Comparison of ENCODE assay signal across 24 cellular contexts in genomic region chr10:113283189-113283588, GRCh38.
DNase-seq lines count a peak whose midpoint lies in the region; ATAC-seq and TF ChIP-seq lines count a peak whose summit lies in the region.
"Had no signal": no experiment of that assay in that cellular context is flagged by ENCODE, and none has a peak within 500 bp of the region (broad histone marks: within the 10 kb centered on the region; RNA-seq: fewer than 3 reads in every experiment).

No MANE protein-coding gene starts in this region.

- no peaks in the 10 kb centered on the region for H3K9me2 ChIP-seq in SK-N-SH

- H3K36me3 Mint-ChIP-seq in WTC11 = no peaks in the 10 kb centered on the region
- H3K36me3 Mint-ChIP-seq: activated CD4-positive, alpha-beta memory T cell treated with anti-CD3 and anti-CD28 coated beads for 36 hours; immature natural killer cell had no signal

- H3K4me2 ChIP-seq in SK-N-SH = no peak overlapping the region

- H3K27ac ChIP-seq in SK-N-SH (ENCODE audit: low read depth in 2 of 2, low read length in 1 of 2) = no peak overlapping the region

- H3K27ac Mint-ChIP-seq in WTC11 = no peak overlapping the region
- H3K27ac Mint-ChIP-seq: activated CD4-positive, alpha-beta memory T cell treated with anti-CD3 and anti-CD28 coated beads for 36 hours; effector memory CD8-positive, alpha-beta T cell; immature natural killer cell had no signal

- H3K36me3 ChIP-seq in SK-N-SH (replicated peaks in 1 of 2; ENCODE audit: control insufficient read depth in 1 of 2, insufficient read depth in 2 of 2, low read length in 1 of 2) = no peaks in the 10 kb centered on the region
- H3K36me3 ChIP-seq: tibial artery had no signal

- ATAC-seq in SK-N-SH treated with all-trans-retinoic acid at 6 μM for 48 hours = 0 out of 3 replicates have a peak, but pooled peaks have one; percentile 26
- peak; percentile 70 for ATAC-seq in WTC11
- peak; percentile 77 for ATAC-seq in left lobe of liver
- ATAC-seq in GM19324 (IDR thresholded peaks at IDR 0.05; ENCODE audit: low FRiP score, unreplicated experiment) = no peak
- ATAC-seq in HG02884 (IDR thresholded peaks at IDR 0.05; ENCODE audit: unreplicated experiment) = no peak
- ATAC-seq: effector memory CD8-positive, alpha-beta T cell had no signal

- no peak overlapping the region for H3K9ac ChIP-seq in SK-N-SH

- TF ChIP-seq CTCF in SK-N-SH (IDR thresholded peaks at IDR 0.05) = no peak
- no peak for TF ChIP-seq CTCF in WTC11 (IDR thresholded peaks at IDR 0.05)

- no peaks in the 10 kb centered on the region for H3F3A ChIP-seq in SK-N-SH (replicated peaks; ENCODE audit: insufficient read depth)

- H4K20me1 ChIP-seq in SK-N-SH (ENCODE audit: insufficient read depth) = no peaks in the 10 kb centered on the region

- no peak overlapping the region for H3K4me3 Mint-ChIP-seq in WTC11
- H3K4me3 Mint-ChIP-seq: activated CD4-positive, alpha-beta memory T cell treated with anti-CD3 and anti-CD28 coated beads for 36 hours; central memory CD8-positive, alpha-beta T cell; effector memory CD8-positive, alpha-beta T cell; immature natural killer cell had no signal

- no peaks in the 10 kb centered on the region for H3K9me3 Mint-ChIP-seq in WTC11
- H3K9me3 Mint-ChIP-seq: activated CD4-positive, alpha-beta memory T cell treated with anti-CD3 and anti-CD28 coated beads for 36 hours; central memory CD8-positive, alpha-beta T cell; effector memory CD8-positive, alpha-beta T cell had no signal

- no peaks in the 10 kb centered on the region for H3K27me3 Mint-ChIP-seq in WTC11 (ENCODE audit: low read depth)
- H3K27me3 Mint-ChIP-seq: activated CD4-positive, alpha-beta memory T cell treated with anti-CD3 and anti-CD28 coated beads for 36 hours; central memory CD8-positive, alpha-beta T cell had no signal

- POLR2A ChIA-PET in SK-N-SH (lab: Yijun Ruan, JAX) (no interaction called here), WTC11 (lab: Charles Lee) (no interaction called here)

- H3K4me1 ChIP-seq in SK-N-SH (ENCODE audit: control insufficient read depth in 1 of 2, insufficient read depth in 2 of 2, low read depth in 1 of 2, low read length in 1 of 2) = no peaks in the 10 kb centered on the region; a peak in 1 of 4 replicates

- no peaks in the 10 kb centered on the region for H3K79me2 ChIP-seq in SK-N-SH (ENCODE audit: insufficient read depth)

- H3K4me3 ChIP-seq in SK-N-SH (ENCODE audit: low read depth in 2 of 2, low read length in 1 of 2) = no peak overlapping the region
- H3K4me3 ChIP-seq: tibial artery had no signal

- TF ChIP-seq EP300 in SK-N-SH (IDR thresholded peaks at IDR 0.05; ENCODE audit: borderline replicate concordance in 1 of 2, low read depth in 1 of 2, low read length in 1 of 2) = no peak

- CTCF ChIA-PET in SK-N-SH (lab: Yijun Ruan, JAX) = interaction anchor here (0.6 to 1.6 kb wide), 3 partner anchors 77 to 280 kb away, joined by 3 to 4 read pairs (median 3); no protein-coding TSS in a partner anchor
- CTCF ChIA-PET in WTC11 (lab: Charles Lee) = interaction anchor here (0.5 to 1.4 kb wide), 4 partner anchors 10 to 81 kb away, joined by 3 read pairs; no protein-coding TSS in a partner anchor

- H3K4me1 Mint-ChIP-seq in WTC11 = no peaks in the 10 kb centered on the region
- H3K4me1 Mint-ChIP-seq: central memory CD8-positive, alpha-beta T cell; immature natural killer cell had no signal

- whole genome bisulfite sequencing in SK-N-SH (ENCODE audit: low lambda C conversion rate) = 76% methylated on average over 5 of the region's 5 CpGs

- H2AFZ ChIP-seq in SK-N-SH (ENCODE audit: low read depth) = no peak overlapping the region

- H3K9me3 ChIP-seq in SK-N-SH = no peaks in the 10 kb centered on the region
- H3K9me3 ChIP-seq: tibial artery had no signal

- TF ChIP-seq RAD21 in SK-N-SH (IDR thresholded peaks at IDR 0.05; ENCODE audit: low read length) = no peak

- H3K27me3 ChIP-seq in SK-N-SH (ENCODE audit: insufficient read depth) = no peaks in the 10 kb centered on the region
- H3K27me3 ChIP-seq: tibial artery had no signal

- DNase-seq in SK-N-SH (no peak), WTC11 (ENCODE audit: low spot score) (peak; percentile 22), left lobe of liver (ENCODE audit: low spot score) (no peak), hippocampal formation (lab: John Stamatoyannopoulos, UW) (no peak), NCI-H82 (lab: John Stamatoyannopoulos, UW) (no peak)
- DNase-seq: activated CD4-positive, alpha-beta memory T cell treated with anti-CD3 and anti-CD28 coated beads for 36 hours; activated naive CD4-positive, alpha-beta T cell treated with Interleukin-2 at 50 U/mL for 16 hours; activated T-cell treated with anti-CD3 and anti-CD28 coated beads, Interleukin-2, amount 50 U/mL, for 1 hour; C1 segment of cervical spinal cord; effector memory CD8-positive, alpha-beta T cell; immature natural killer cell; Kasumi-1; NCI-H1105 treated with DMSO at 0.1 percent for 48 hours; NCI-H2107; NCI-H510A treated with DMSO at 0.1 percent for 48 hours; Right ventricle myocardium superior; stimulated activated CD4-positive, alpha-beta T cell treated with anti-CD3 and anti-CD28 coated beads, Interleukin-2, amount 100 ng/mL, for 24 hours; stimulated activated naive CD4-positive, alpha-beta T cell treated with Interleukin-2 at 50 U/mL for 16 hours; T-helper 1 cell; tibial artery had no signal

TF ChIP-seq in SK-N-SH treated with all-trans-retinoic acid at 6 μM for 48 hours, 23 proteins besides CTCF, POLR2A, EP300 and RAD21 (continues in another document):
- TF ChIP-seq OSR1 (CRISPR knock-in tag; IDR thresholded peaks at IDR 0.05) (no peak), ZC3H10 (CRISPR knock-in tag; IDR thresholded peaks at IDR 0.05) (no peak), ZNF565 (CRISPR knock-in tag; conservative IDR thresholded peaks at IDR 0.05; ENCODE audit: low read depth) (no peak), ISL1 (CRISPR knock-in tag; IDR thresholded peaks at IDR 0.05) (no peak), PATZ1 (CRISPR knock-in tag; IDR thresholded peaks at IDR 0.05; ENCODE audit: borderline replicate concordance) (no peak)

TF ChIP-seq in SK-N-SH, 30 proteins besides CTCF, POLR2A, EP300 and RAD21 (continues in another document):
- no peak for TF ChIP-seq USF2 (IDR thresholded peaks at IDR 0.05; ENCODE audit: borderline replicate concordance, low read depth, low read length)
- TF ChIP-seq NFIC (IDR thresholded peaks at IDR 0.05; ENCODE audit: borderline replicate concordance) = no peak
- no peak for TF ChIP-seq JUND (IDR thresholded peaks at IDR 0.05)
- no peak for TF ChIP-seq MAX (IDR thresholded peaks at IDR 0.05; ENCODE audit: low read depth)
- no peak for TF ChIP-seq FOXM1 (IDR thresholded peaks at IDR 0.05; ENCODE audit: low read depth)
- no peak for TF ChIP-seq POLR2AphosphoS5 (IDR thresholded peaks at IDR 0.05; ENCODE audit: low read depth, low read length)

TF ChIP-seq in WTC11, 78 proteins besides CTCF, POLR2A, EP300 and RAD21:
- no peak for TF ChIP-seq NR2C2 (CRISPR knock-in tag; IDR thresholded peaks at IDR 0.05)
- no peak for TF ChIP-seq MAX (CRISPR knock-in tag; IDR thresholded peaks at IDR 0.05)
- TF ChIP-seq ZNF425 (CRISPR knock-in tag; conservative IDR thresholded peaks at IDR 0.05) = no peak
- TF ChIP-seq ZNF396 (CRISPR knock-in tag; IDR thresholded peaks at IDR 0.05; ENCODE audit: borderline replicate concordance) = no peak
- no peak for TF ChIP-seq EMX1 (CRISPR knock-in tag; IDR thresholded peaks at IDR 0.05)
- TF ChIP-seq, protein P1, sequence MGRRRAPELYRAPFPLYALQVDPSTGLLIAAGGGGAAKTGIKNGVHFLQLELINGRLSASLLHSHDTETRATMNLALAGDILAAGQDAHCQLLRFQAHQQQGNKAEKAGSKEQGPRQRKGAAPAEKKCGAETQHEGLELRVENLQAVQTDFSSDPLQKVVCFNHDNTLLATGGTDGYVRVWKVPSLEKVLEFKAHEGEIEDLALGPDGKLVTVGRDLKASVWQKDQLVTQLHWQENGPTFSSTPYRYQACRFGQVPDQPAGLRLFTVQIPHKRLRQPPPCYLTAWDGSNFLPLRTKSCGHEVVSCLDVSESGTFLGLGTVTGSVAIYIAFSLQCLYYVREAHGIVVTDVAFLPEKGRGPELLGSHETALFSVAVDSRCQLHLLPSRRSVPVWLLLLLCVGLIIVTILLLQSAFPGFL (CRISPR knock-in tag; IDR thresholded peaks at IDR 0.05; ENCODE audit: borderline replicate concordance) = no peak
- TF ChIP-seq E2F4 (CRISPR knock-in tag; IDR thresholded peaks at IDR 0.05; ENCODE audit: borderline replicate concordance, low read depth) = no peak
- no peak for TF ChIP-seq NR1H2 (CRISPR knock-in tag; IDR thresholded peaks at IDR 0.05)
- no peak for TF ChIP-seq NFATC4 (CRISPR knock-in tag; IDR thresholded peaks at IDR 0.05)
- no peak for TF ChIP-seq NFYB (CRISPR knock-in tag; conservative IDR thresholded peaks at IDR 0.05; ENCODE audit: low read depth)

Comparison
In these comparisons a context has a peak if more than half of its experiments do, and no peak if none do; other contexts are left out.
1. ATAC-seq: peak in SK-N-SH treated with all-trans-retinoic acid at 6 μM for 48 hours (single experiment), WTC11 (single experiment) and left lobe of liver (single experiment); none in GM19324 (single experiment) and HG02884 (single experiment).